19 cellular contexts compared by ENCODE assay signal in the genomic region with DNA sequence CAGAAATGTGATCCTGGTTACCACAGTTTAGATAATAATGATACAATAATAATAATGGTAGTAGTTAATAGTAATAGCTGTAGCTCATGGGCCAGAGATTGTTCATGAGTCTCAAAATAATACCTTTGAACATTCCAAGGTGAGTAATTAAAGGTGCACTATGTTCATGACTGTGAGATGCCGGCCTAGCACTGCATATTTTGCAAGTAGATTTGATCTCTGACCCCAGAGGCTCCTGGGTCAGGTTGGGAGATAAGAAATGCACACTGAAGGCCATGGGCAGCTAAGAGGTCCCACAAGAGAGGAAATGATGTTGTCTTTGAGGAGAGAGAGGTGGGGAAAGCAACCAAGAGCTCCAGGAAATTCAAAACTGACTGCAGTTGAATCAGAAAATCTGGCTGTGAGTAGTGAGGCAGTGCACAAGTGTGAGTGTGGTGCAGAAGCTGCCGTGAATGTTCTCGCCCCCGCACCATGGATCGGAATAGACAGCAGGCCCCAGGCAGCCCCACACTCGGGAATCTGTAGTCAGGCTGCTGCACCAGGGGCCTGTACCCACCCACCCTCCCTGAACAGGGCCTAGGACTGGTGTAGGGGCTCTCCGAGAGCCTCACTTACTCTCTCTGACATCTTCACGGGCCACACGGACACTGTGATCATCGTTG. TPM values are rescaled to one million over a fixed set of nuclear protein-coding genes. Genes with fewer than 3 reads are reported as not detected.
"Had no signal": no experiment of that assay in that cellular context is flagged by ENCODE, and none has a peak within 500 bp of the region (broad histone marks: within the 10 kb centered on the region; RNA-seq: fewer than 3 reads in every experiment).

No MANE protein-coding gene starts in this region.

- H3K9me3 ChIP-seq: breast epithelium, mucosa of descending colon, uterus had no signal

- DNase-seq: activated B cell treated with CpG ODN at 0.5 μM for 24 hours; activated CD4-positive, alpha-beta T cell treated with anti-CD3 and anti-CD28 coated beads for 36 hours; activated CD8-positive, alpha-beta memory T cell treated with anti-CD3 and anti-CD28 coated beads, Interleukin-2, amount 10 ng/mL, durations not matched to agents 7 days and 5 days; activated CD8-positive, alpha-beta T cell treated with anti-CD3 and anti-CD28 coated beads, Interleukin-2, amount 10 ng/mL, durations not matched to agents 7 days and 5 days; activated naive CD8-positive, alpha-beta T cell treated with anti-CD3 and anti-CD28 coated beads, Interleukin-2, amount 50 U/mL, for 24 hours; activated T-cell treated with anti-CD3 and anti-CD28 coated beads for 4 hours; central memory CD4-positive, alpha-beta T cell; effector CD8-positive, alpha-beta T cell; glutamatergic neuron; left ventricle myocardium inferior; mucosa of descending colon; nephron progenitor cell; stimulated activated naive CD4-positive, alpha-beta T cell; T-helper 2 cell; uterus had no signal

- H3K36me3 ChIP-seq: breast epithelium, left ventricle myocardium inferior, uterus had no signal

- H3K4me3 ChIP-seq: breast epithelium, left ventricle myocardium inferior, mucosa of descending colon, uterus had no signal

- H3K4me1 ChIP-seq: breast epithelium, left ventricle myocardium inferior, uterus had no signal

- H3K27ac ChIP-seq: breast epithelium, epithelial cell of prostate, left ventricle myocardium inferior, uterus had no signal

- H3K27me3 ChIP-seq: breast epithelium, uterus had no signal

- ATAC-seq: activated CD4-positive, alpha-beta T cell treated with anti-CD3 and anti-CD28 coated beads for 36 hours; activated CD8-positive, alpha-beta memory T cell treated with anti-CD3 and anti-CD28 coated beads, Interleukin-2, amount 10 ng/mL, durations not matched to agents 7 days and 5 days; activated CD8-positive, alpha-beta T cell treated with anti-CD3 and anti-CD28 coated beads, Interleukin-2, amount 10 ng/mL, durations not matched to agents 7 days and 5 days; activated naive CD8-positive, alpha-beta T cell treated with anti-CD3 and anti-CD28 coated beads, Interleukin-2, amount 50 U/mL, for 24 hours; mucosa of descending colon; SK-N-SH treated with all-trans-retinoic acid at 6 μM for 48 hours had no signal

RNA-seq across cellular contexts. Expression of gene CPXM2, which starts 11.9 kb away (rescaled TPM):
- total RNA-seq: activated B cell treated with CpG ODN at 0.5 μM for 24 hours; activated CD4-positive, alpha-beta T cell treated with anti-CD3 and anti-CD28 coated beads for 36 hours; activated CD8-positive, alpha-beta memory T cell treated with anti-CD3 and anti-CD28 coated beads, Interleukin-2, amount 10 ng/mL, durations not matched to agents 7 days and 5 days; activated CD8-positive, alpha-beta T cell treated with anti-CD3 and anti-CD28 coated beads, Interleukin-2, amount 10 ng/mL, durations not matched to agents 7 days and 5 days; activated T-helper 1 cell treated with anti-CD3 and anti-CD28 coated beads, Interleukin-12 subunit alpha, Interleukin-12 subunit beta, Interleukin-2, Interleukin-4 antibody, amounts not matched to agents 30 ng/mL and 10 ng/mL and 1 ng/mL, durations not matched to agents 14 hours and 24 hours and 36 hours had no signal
